8 cellular contexts compared by ENCODE assay signal in genomic region chr5:42995152-42995751, GRCh38. TPM values are rescaled to one million over a fixed set of nuclear protein-coding genes. Genes with fewer than 3 reads are reported as not detected.
A peak's percentile ranks its signal among the peaks of the same experiment; 100 is the strongest.
DNase-seq lines count a peak whose midpoint lies in the region; ATAC-seq and TF ChIP-seq lines count a peak whose summit lies in the region.

No MANE protein-coding gene starts in this region.

- no peak for TF ChIP-seq POLR2A in sigmoid colon (IDR thresholded peaks at IDR 0.05)

- H3K4me3 ChIP-seq in SK-N-MC (peak overlapping the region; percentile 93), epithelial cell of esophagus (ENCODE audit: low read length) (peak overlapping the region; percentile 52), sigmoid colon (peak overlapping the region in 2 of 4 donors; percentile 4 to 53)

- 9% methylated on average over 21 of the region's 21 CpGs for WGBS in sigmoid colon, 2 donors

- peak overlapping the region; percentile 90 for H3K9ac ChIP-seq in SK-N-MC (ENCODE audit: insufficient read length)

- peak; percentile 32 for DNase-seq in ELR (ENCODE audit: low read depth)
- DNase-seq in SK-N-MC (ENCODE audit: low read depth, low spot score) = no peak
- DNase-seq in epithelial cell of esophagus (ENCODE audit: low read depth) = no peak
- no peak for DNase-seq in sigmoid colon
- no peak for DNase-seq in NCI-H226
- no peak for DNase-seq in hippocampal formation (lab: John Stamatoyannopoulos, UW)

- peak overlapping the region; percentile 52; the same call in 1 of the 2 replicates for H3K27ac ChIP-seq in SK-N-MC
- peak overlapping the region; percentile 34 to 88 (median 69) for H3K27ac ChIP-seq in sigmoid colon

- H3K4me1 ChIP-seq in sigmoid colon = peaks cover 0 to 33% (median 21%) of the 10 kb centered on the region in 4 donors

- peaks cover 52 to 100% (median 88%) of the 10 kb centered on the region in 3 donors for H3K27me3 ChIP-seq in sigmoid colon

- H3K9me3 ChIP-seq in SK-N-MC (ENCODE audit: low read depth, low read length) = no peaks in the 10 kb centered on the region
- H3K9me3 ChIP-seq in sigmoid colon = peaks cover 0 to 3% (median 0%) of the 10 kb centered on the region in 4 donors

- no peaks in the 10 kb centered on the region for H3K36me3 ChIP-seq in SK-N-MC (ENCODE audit: insufficient read depth, low read length)
- no peaks in the 10 kb centered on the region for H3K36me3 ChIP-seq in sigmoid colon

- intact Hi-C loops in sigmoid colon (cut with DNase I) = loop anchor here (2.0 to 10.0 kb wide), 4 partner anchors 46 to 320 kb away; partner anchors contain the start of genes ANXA2R, HMGCS1 and ZNF131

- TF ChIP-seq CTCF in epithelial cell of esophagus (IDR thresholded peaks at IDR 0.05; ENCODE audit: insufficient read depth, low read depth, low read length, missing control alignments) = no peak
- TF ChIP-seq CTCF in sigmoid colon (IDR thresholded peaks at IDR 0.05) = no peak

- ATAC-seq in GM21737 (IDR thresholded peaks at IDR 0.05; ENCODE audit: unreplicated experiment) (no peak), HG02840 (IDR thresholded peaks at IDR 0.05; ENCODE audit: low FRiP score, unreplicated experiment) (no peak)

- no peak for TF ChIP-seq EP300 in sigmoid colon (IDR thresholded peaks at IDR 0.05)

RNA-seq across cellular contexts. Expression of gene ANXA2R, which starts 44.9 kb away (rescaled TPM):
- total RNA-seq in sigmoid colon = 1 to 10 TPM; 1.8 to 4.4 (median 3.7) TPM
- polyA plus RNA-seq in sigmoid colon = 10 to 100 TPM in 1 of 3 donors, 1 to 10 TPM in 1, under 1 TPM in 1; 0.69 to 12.4 (median 1.8) TPM
